Comparison of ENCODE assay signal across 19 cellular contexts in genomic region chr18:49241852-49242251, GRCh38.
DNase-seq lines count a peak whose midpoint lies in the region; ATAC-seq, FAIRE-seq and TF ChIP-seq lines count a peak whose summit lies in the region.
"Had no signal": no experiment of that assay in that cellular context is flagged by ENCODE, and none has a peak within 500 bp of the region (broad histone marks: within the 10 kb centered on the region; RNA-seq: fewer than 3 reads in every experiment).

No MANE protein-coding gene starts in this region.

- no peak overlapping the region for H3K14ac ChIP-seq in mesenchymal stem cell (ENCODE audit: low read length in 2 of 2)

- H3K9me3 ChIP-seq in mesenchymal stem cell (ENCODE audit: control insufficient read depth, low read length): no peaks in the 10 kb centered on the region
- H3K9me3 ChIP-seq in MG63: no peaks in the 10 kb centered on the region
- H3K9me3 ChIP-seq: vagina had no signal

- H3K27me3 ChIP-seq in BJ (ENCODE audit: control insufficient read depth, insufficient read depth, low read length) (no peaks in the 10 kb centered on the region), mesenchymal stem cell (ENCODE audit: control insufficient read depth in 1 of 2, insufficient read depth in 1 of 2, low read length in 2 of 2) (no peaks in the 10 kb centered on the region), MG63 (no peaks in the 10 kb centered on the region)
- H3K27me3 ChIP-seq: spleen, vagina had no signal

- H2BK5ac ChIP-seq in mesenchymal stem cell (ENCODE audit: low read depth, low read length, poor library complexity, severe bottlenecking): no peak overlapping the region

- no peak overlapping the region for H2BK12ac ChIP-seq in mesenchymal stem cell (ENCODE audit: low read length in 2 of 2)

- FAIRE-seq in RCC 7860 (lab: Jason Lieb, UNC): no peak
- FAIRE-seq: D721Med had no signal

- TF ChIP-seq CTCF in BJ (IDR thresholded peaks at IDR 0.05; ENCODE audit: insufficient read depth, low read depth, low read length): no peak

- no peak overlapping the region for H3K27ac ChIP-seq in mesenchymal stem cell (ENCODE audit: low read length, poor library complexity, severe bottlenecking)
- H3K27ac ChIP-seq: left ventricle myocardium inferior, parathyroid adenoma, SK-N-MC, spleen, vagina had no signal

- WGBS in mesenchymal stem cell: 76% methylated on average over 6 of the region's 9 CpGs

- DNase-seq in BJ (ENCODE audit: low read depth) (peak; percentile 20), RCC 7860 (ENCODE audit: low spot score) (peak; percentile 25), mesenchymal stem cell (peak; percentile 47), MG63 (no peak), posterior vena cava (ENCODE audit: low spot score) (no peak), OCI-M1 (lab: John Stamatoyannopoulos, UW) (no peak)
- no peak for DNase-seq in stimulated activated CD4-positive, alpha-beta T cell treated with anti-CD3 and anti-CD28 coated beads, Interleukin-4, amount 100 ng/mL, for 1 hour
- DNase-seq: activated CD4-positive, alpha-beta memory T cell treated with anti-CD3 and anti-CD28 coated beads for 36 hours; activated naive CD8-positive, alpha-beta T cell treated with anti-CD3 and anti-CD28 coated beads, Interleukin-2, amount 50 U/mL, for 24 hours; activated T-cell treated with anti-CD3 and anti-CD28 coated beads, Interleukin-2, amount 50 U/mL, for 72 hours; left ventricle myocardium inferior; NCI-H446 treated with DMSO at 0.1 percent for 48 hours; spleen; stimulated activated naive CD8-positive, alpha-beta T cell treated with anti-CD3 and anti-CD28 coated beads, Interleukin-15, amount 100 ng/mL, for 72 hours had no signal

- peaks cover under 1% of the 10 kb centered on the region for H3K79me1 ChIP-seq in mesenchymal stem cell (replicated peaks; ENCODE audit: low read length, poor library complexity, severe bottlenecking)

- ATAC-seq in esophagus mucosa: peak; percentile 76
- ATAC-seq: activated naive CD8-positive, alpha-beta T cell treated with anti-CD3 and anti-CD28 coated beads, Interleukin-2, amount 50 U/mL, for 24 hours; activated T-cell treated with anti-CD3 and anti-CD28 coated beads, Interleukin-2, amount 50 U/mL, for 72 hours; stimulated activated naive CD8-positive, alpha-beta T cell treated with anti-CD3 and anti-CD28 coated beads, Interleukin-15, amount 100 ng/mL, for 72 hours had no signal

- no peak overlapping the region for H4K8ac ChIP-seq in mesenchymal stem cell (ENCODE audit: low read length)

- no peak overlapping the region for H4K91ac ChIP-seq in mesenchymal stem cell (ENCODE audit: low read length)

- CTCF ChIA-PET in BJ (lab: Yijun Ruan, JAX): interaction anchor here (1.1 kb wide), 1 partner anchor 297 kb away, joined by 3 read pairs; no protein-coding TSS in a partner anchor

- H2BK15ac ChIP-seq in mesenchymal stem cell (ENCODE audit: low read depth, poor library complexity, severe bottlenecking): no peak overlapping the region

- no peak overlapping the region for H3K4ac ChIP-seq in mesenchymal stem cell (ENCODE audit: low read depth in 1 of 2, low read length in 2 of 2)

- no peak overlapping the region for H2AK5ac ChIP-seq in mesenchymal stem cell (ENCODE audit: low read length, severe bottlenecking)

- H3K4me3 ChIP-seq in BJ (ENCODE audit: low read depth, low read length) (no peak overlapping the region), mesenchymal stem cell (ENCODE audit: insufficient read depth in 1 of 2, low read depth in 1 of 2, low read length in 2 of 2) (no peak overlapping the region), MG63 (no peak overlapping the region)
- H3K4me3 ChIP-seq: left ventricle myocardium inferior, SK-N-MC, spleen, vagina had no signal

- no peak overlapping the region for H2AFZ ChIP-seq in mesenchymal stem cell (ENCODE audit: low read depth, low read length)
- H2AFZ ChIP-seq: parathyroid adenoma had no signal

- H2BK120ac ChIP-seq in mesenchymal stem cell (ENCODE audit: low read depth, low read length): no peak overlapping the region

- intact Hi-C loops in posterior vena cava (cut with DNase I): no loop called here

- no peak overlapping the region for H3K4me2 ChIP-seq in mesenchymal stem cell (ENCODE audit: low read length, poor library complexity, severe bottlenecking)

- peaks cover 5% of the 10 kb centered on the region for H3K4me1 ChIP-seq in mesenchymal stem cell (ENCODE audit: control insufficient read depth, insufficient read depth, low read depth, low read length)
- H3K4me1 ChIP-seq: left ventricle myocardium inferior, parathyroid adenoma, spleen, vagina had no signal

- POLR2A ChIA-PET in BJ (lab: Charles Lee): no interaction called here

- H3K18ac ChIP-seq in mesenchymal stem cell (ENCODE audit: low read depth in 1 of 2, low read length in 2 of 2): no peak overlapping the region

- no peak overlapping the region for H3K23ac ChIP-seq in mesenchymal stem cell (ENCODE audit: low read length in 2 of 2)

- H3K9ac ChIP-seq in mesenchymal stem cell (ENCODE audit: low read length): no peak overlapping the region
- H3K9ac ChIP-seq: parathyroid adenoma had no signal

- H3K36me3 ChIP-seq in BJ (ENCODE audit: control insufficient read depth, insufficient read depth, low read length) (no peaks in the 10 kb centered on the region), mesenchymal stem cell (ENCODE audit: control insufficient read depth in 1 of 2, insufficient read depth in 2 of 2, low read depth in 1 of 2, low read length in 2 of 2) (peaks cover 1 to 9% of the 10 kb centered on the region in 2 experiments), MG63 (no peaks in the 10 kb centered on the region; the same call in 1 of the 2 replicates)
- H3K36me3 ChIP-seq: vagina had no signal

Comparison
In these comparisons a context has a peak if more than half of its experiments do, and no peak if none do; other contexts are left out.
1. DNase-seq: peak in BJ (single experiment), RCC 7860 (single experiment) and mesenchymal stem cell (single experiment); none in MG63 (single experiment), posterior vena cava (single experiment), stimulated activated CD4-positive, alpha-beta T cell treated with anti-CD3 and anti-CD28 coated beads, Interleukin-4, amount 100 ng/mL, for 1 hour (single experiment) and OCI-M1 (single experiment).